8 cellular contexts compared by ENCODE assay signal in the genomic region with DNA sequence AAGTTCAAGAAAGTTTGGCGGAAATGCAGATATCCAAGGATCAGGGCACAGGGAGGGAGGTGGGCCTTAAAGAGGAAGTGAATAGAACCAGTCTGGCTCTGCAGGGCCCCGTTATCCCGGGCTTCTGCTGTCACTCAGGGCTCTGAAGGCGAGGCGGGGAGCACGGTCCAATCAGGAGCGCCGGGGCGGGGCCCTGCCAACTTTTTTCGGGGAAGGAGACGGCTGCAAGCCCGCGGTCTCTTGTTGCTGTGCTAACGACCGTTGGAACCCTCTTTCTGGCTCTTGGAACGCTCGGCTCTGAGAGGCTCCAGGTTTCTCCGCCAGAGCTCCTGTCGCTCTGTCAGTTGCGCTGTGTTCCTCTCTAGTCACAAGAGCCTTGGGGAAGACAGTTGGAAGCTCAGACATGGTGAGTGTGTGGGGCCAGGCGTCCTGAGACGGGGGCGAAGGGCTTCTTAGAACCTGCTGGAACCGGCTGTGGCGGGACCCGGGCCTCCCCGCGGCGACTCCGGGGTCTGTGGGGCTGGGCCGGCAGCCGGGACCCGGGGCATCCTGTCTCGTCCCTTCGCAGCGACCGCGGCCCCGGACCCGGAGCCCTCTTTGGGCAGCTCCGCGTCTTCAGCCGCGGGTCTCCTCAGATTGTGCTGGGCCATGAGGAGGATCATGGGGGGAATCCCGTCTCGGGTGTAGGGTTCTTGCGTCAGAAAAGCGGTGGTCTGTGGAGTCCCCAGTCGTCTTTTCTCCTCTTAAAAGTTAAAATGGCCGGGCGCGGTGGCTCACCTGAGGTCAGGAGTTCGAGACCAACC. TPM values are rescaled to one million over a fixed set of nuclear protein-coding genes. Genes with fewer than 3 reads are reported as not detected.
A peak's percentile ranks its signal among the peaks of the same experiment; 100 is the strongest.
DNase-seq lines count a peak whose midpoint lies in the region; ATAC-seq lines count a peak whose summit lies in the region.

No MANE protein-coding gene starts in this region.

- no peaks in the 10 kb centered on the region for H3K9me3 Mint-ChIP-seq in activated T-cell treated with anti-CD3 and anti-CD28 coated beads, Interleukin-2, amount 50 U/mL, for 4 hours

- peak overlapping the region; percentile 78 for H3K4me3 Mint-ChIP-seq in activated T-cell treated with anti-CD3 and anti-CD28 coated beads, Interleukin-2, amount 50 U/mL, for 4 hours

- H3K27me3 Mint-ChIP-seq in activated T-cell treated with anti-CD3 and anti-CD28 coated beads, Interleukin-2, amount 50 U/mL, for 4 hours (ENCODE audit: low read depth): peaks cover 9% of the 10 kb centered on the region

- H3K36me3 Mint-ChIP-seq in activated T-cell treated with anti-CD3 and anti-CD28 coated beads, Interleukin-2, amount 50 U/mL, for 4 hours (ENCODE audit: insufficient read depth): no peaks in the 10 kb centered on the region

- DNase-seq in activated gamma-delta T cell treated with Interleukin-2 at 50 U/mL for 16 hours (peak; percentile 22), activated gamma-delta T cell (lab: John Stamatoyannopoulos, UW) (no peak), NCI-H774 (lab: John Stamatoyannopoulos, UW) (peak; percentile 5), fibroblast of peridontal ligament (ENCODE audit: extremely low read depth) (peak; percentile 85), myocyte (ENCODE audit: low read depth) (peak; percentile 30)
- peak; percentile 21 for DNase-seq in activated T-cell treated with anti-CD3 and anti-CD28 coated beads, Interleukin-2, amount 50 U/mL, for 4 hours
- peak; percentile 2 to 34 for DNase-seq in stimulated activated CD8-positive, alpha-beta memory T cell treated with anti-CD3 and anti-CD28 coated beads, Interleukin-7, amount 100 ng/mL, for 4 hours (ENCODE audit: low read depth in 2 of 2)

- peak; percentile 90 to 93 for ATAC-seq in activated T-cell treated with anti-CD3 and anti-CD28 coated beads, Interleukin-2, amount 50 U/mL, for 4 hours
- ATAC-seq in GM19455 (IDR thresholded peaks at IDR 0.05; ENCODE audit: unreplicated experiment): no peak

- H3K4me1 Mint-ChIP-seq in activated T-cell treated with anti-CD3 and anti-CD28 coated beads, Interleukin-2, amount 50 U/mL, for 4 hours (ENCODE audit: low read depth): peaks cover 6% of the 10 kb centered on the region

RNA-seq across cellular contexts. Expression of a gene that starts 27.7 kb away (rescaled TPM):
- total RNA-seq in activated T-cell treated with anti-CD3 and anti-CD28 coated beads, Interleukin-2, amount 50 U/mL, for 4 hours: 1 to 10 TPM; 1.9 to 3.1 (median 2.8) TPM
- total RNA-seq in myocyte: 3.1 and 4.0 TPM in 2 replicates
- 2.1 TPM for polyA plus RNA-seq in myocyte (2012)

RNA-seq across cellular contexts. Expression of a gene that starts 39.5 kb away (rescaled TPM):
- under 1 TPM; 0.13 to 0.28 (median 0.19) TPM for total RNA-seq in activated T-cell treated with anti-CD3 and anti-CD28 coated beads, Interleukin-2, amount 50 U/mL, for 4 hours
- total RNA-seq in myocyte: 0.31 TPM in 1 of 2 replicates, not detected in the other
- 0.18 TPM for polyA plus RNA-seq in myocyte (2012)

RNA-seq across cellular contexts. Expression of a gene that starts 47.9 kb away (rescaled TPM):
- total RNA-seq in activated T-cell treated with anti-CD3 and anti-CD28 coated beads, Interleukin-2, amount 50 U/mL, for 4 hours: 1 to 10 TPM; 1.0 to 2.5 (median 1.2) TPM
- 2.0 and 3.0 TPM in 2 replicates for total RNA-seq in myocyte
- polyA plus RNA-seq in myocyte (2012): 2.6 TPM

RNA-seq across cellular contexts. Expression of a gene that starts 56.8 kb away (rescaled TPM):
- under 1 TPM; 0.16 to 0.57 (median 0.51) TPM for total RNA-seq in activated T-cell treated with anti-CD3 and anti-CD28 coated beads, Interleukin-2, amount 50 U/mL, for 4 hours
- total RNA-seq in myocyte: 10.5 and 11.1 TPM in 2 replicates
- 4.5 TPM for polyA plus RNA-seq in myocyte (2012)
